ENCODE assay signal across 28 cellular contexts in genomic region chr2:32739679-32740078, GRCh38.
"Had no signal": no experiment of that assay in that cellular context is flagged by ENCODE, and none has a peak within 500 bp of the region (broad histone marks: within the 10 kb centered on the region; RNA-seq: fewer than 3 reads in every experiment).

No MANE protein-coding gene starts in this region.

- H3K4me3 ChIP-seq: MG63, SJCRH30 had no signal

- H3K27ac Mint-ChIP-seq: activated CD4-positive, alpha-beta memory T cell treated with anti-CD3 and anti-CD28 coated beads, Interleukin-2, amount 10 ng/mL, durations not matched to agents 7 days and 5 days; activated naive CD4-positive, alpha-beta T cell treated with anti-CD3 and anti-CD28 coated beads for 36 hours; activated naive CD8-positive, alpha-beta T cell; activated T-helper 17 cell treated with anti-CD3 and anti-CD28 coated beads, Interleukin-2, amount 50 U/mL, for 72 hours had no signal

- H3K4me1 Mint-ChIP-seq: activated CD4-positive, alpha-beta memory T cell treated with anti-CD3 and anti-CD28 coated beads, Interleukin-2, amount 10 ng/mL, durations not matched to agents 7 days and 5 days; activated T-helper 17 cell treated with anti-CD3 and anti-CD28 coated beads, Interleukin-2, amount 50 U/mL, for 72 hours had no signal

- H3K27me3 Mint-ChIP-seq: activated CD4-positive, alpha-beta memory T cell treated with anti-CD3 and anti-CD28 coated beads, Interleukin-2, amount 10 ng/mL, durations not matched to agents 7 days and 5 days; activated naive CD8-positive, alpha-beta T cell; activated T-helper 17 cell treated with anti-CD3 and anti-CD28 coated beads, Interleukin-2, amount 50 U/mL, for 72 hours; brain; central memory CD8-positive, alpha-beta T cell had no signal

- H3K4me2 ChIP-seq: KMS-11 had no signal

- ATAC-seq: activated T-helper 17 cell treated with anti-CD3 and anti-CD28 coated beads, Interleukin-2, amount 50 U/mL, for 72 hours; Right ventricle myocardium inferior had no signal

- FAIRE-seq: astrocyte had no signal

- H3K27ac ChIP-seq: KMS-11, SJCRH30 had no signal

- H3K9me3 Mint-ChIP-seq: activated CD4-positive, alpha-beta memory T cell treated with anti-CD3 and anti-CD28 coated beads, Interleukin-2, amount 10 ng/mL, durations not matched to agents 7 days and 5 days; activated naive CD4-positive, alpha-beta T cell treated with anti-CD3 and anti-CD28 coated beads for 36 hours; activated T-helper 17 cell treated with anti-CD3 and anti-CD28 coated beads, Interleukin-2, amount 50 U/mL, for 72 hours; central memory CD8-positive, alpha-beta T cell had no signal

- DNase-seq: activated CD4-positive, alpha-beta memory T cell treated with anti-CD3 and anti-CD28 coated beads, Interleukin-2, amount 10 ng/mL, durations not matched to agents 7 days and 5 days; activated CD4-positive, alpha-beta T cell treated with anti-CD3 and anti-CD28 coated beads, Interleukin-2, amount 50 U/mL, for 1 hour; activated CD4-positive, CD25-positive, alpha-beta regulatory T cell; activated gamma-delta T cell; activated naive CD4-positive, alpha-beta T cell treated with anti-CD3 and anti-CD28 coated beads for 36 hours; activated T-cell treated with anti-CD3 and anti-CD28 coated beads for 4 hours; activated T-cell treated with anti-CD3 and anti-CD28 coated beads, Interleukin-2, amount 50 U/mL, for 48 hours; amygdala; MG63; MV-4-11; NCI-H1092 treated with DMSO at 0.1 percent for 48 hours; NCI-H1417 treated with DMSO at 0.1 percent for 48 hours; NCI-H1694 treated with DMSO at 0.1 percent for 48 hours; NCI-H2029 treated with DMSO at 0.1 percent for 48 hours; NCI-H345; NCI-H510A; NCI-H526 treated with DMSO at 0.1 percent for 48 hours; NCI-H82; T-helper 2 cell; T1000 had no signal

- H3K4me3 Mint-ChIP-seq: activated CD4-positive, alpha-beta memory T cell treated with anti-CD3 and anti-CD28 coated beads, Interleukin-2, amount 10 ng/mL, durations not matched to agents 7 days and 5 days; activated naive CD4-positive, alpha-beta T cell treated with anti-CD3 and anti-CD28 coated beads for 36 hours; activated naive CD8-positive, alpha-beta T cell; activated T-helper 17 cell treated with anti-CD3 and anti-CD28 coated beads, Interleukin-2, amount 50 U/mL, for 72 hours; central memory CD8-positive, alpha-beta T cell had no signal

- H3K27me3 ChIP-seq: MG63, SJCRH30 had no signal

- H3K9me3 ChIP-seq: MG63, SJCRH30 had no signal

- H3K9ac ChIP-seq: KMS-11 had no signal
